19 cellular contexts compared by ENCODE assay signal in the genomic region with DNA sequence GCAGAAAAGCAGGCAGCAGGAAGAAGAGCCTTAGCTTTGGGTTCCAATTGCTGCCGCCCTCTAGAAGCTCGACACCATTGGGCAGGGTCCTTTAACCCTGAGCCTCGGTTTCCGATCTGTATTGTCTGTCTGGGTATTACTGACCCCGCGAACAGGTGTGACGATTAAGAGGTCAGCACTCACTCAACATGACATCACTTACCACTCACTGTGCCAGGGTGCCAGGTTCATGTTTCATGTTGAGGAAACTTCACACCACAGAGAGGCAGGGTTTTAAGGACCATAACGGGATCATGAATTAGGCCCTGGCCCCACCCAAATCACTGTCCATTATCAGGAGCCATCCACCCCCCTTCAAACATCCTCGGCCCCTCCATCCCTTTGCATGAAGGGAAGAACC.
DNase-seq lines count a peak whose midpoint lies in the region; ATAC-seq, FAIRE-seq and TF ChIP-seq lines count a peak whose summit lies in the region.
"Had no signal": no experiment of that assay in that cellular context is flagged by ENCODE, and none has a peak within 500 bp of the region (broad histone marks: within the 10 kb centered on the region; RNA-seq: fewer than 3 reads in every experiment).

No MANE protein-coding gene starts in this region.

- no peak for ATAC-seq in activated naive CD8-positive, alpha-beta T cell treated with anti-CD3 and anti-CD28 coated beads, Interleukin-2, amount 10 ng/mL, durations not matched to agents 7 days and 5 days (ENCODE audit: low read depth)
- no peak for ATAC-seq in GM12878
- ATAC-seq in naive B cell (ENCODE audit: low read depth in 2 of 2): no peak
- ATAC-seq in HG03025 (IDR thresholded peaks at IDR 0.05; ENCODE audit: low FRiP score, unreplicated experiment): no peak

- H3K4me1 Mint-ChIP-seq in activated naive CD8-positive, alpha-beta T cell treated with anti-CD3 and anti-CD28 coated beads, Interleukin-2, amount 10 ng/mL, durations not matched to agents 7 days and 5 days: peaks cover 10% of the 10 kb centered on the region
- H3K4me1 Mint-ChIP-seq in activated naive CD8-positive, alpha-beta T cell treated with anti-CD3 and anti-CD28 coated beads for 36 hours: peaks cover 10% of the 10 kb centered on the region
- H3K4me1 Mint-ChIP-seq in naive B cell: peaks cover 8 to 29% (median 21%) of the 10 kb centered on the region in 3 donors

- intact Hi-C loops in GM12878 (cut with micrococcal nuclease; ENCODE audit: unreplicated experiment) (no loop called here), kidney (cut with DNase I) (no loop called here)

- no peaks in the 10 kb centered on the region for H3K9me3 Mint-ChIP-seq in activated naive CD8-positive, alpha-beta T cell treated with anti-CD3 and anti-CD28 coated beads, Interleukin-2, amount 10 ng/mL, durations not matched to agents 7 days and 5 days
- no peaks in the 10 kb centered on the region for H3K9me3 Mint-ChIP-seq in activated naive CD8-positive, alpha-beta T cell treated with anti-CD3 and anti-CD28 coated beads for 36 hours
- peaks cover 0 to 3% (median 0%) of the 10 kb centered on the region in 7 donors for H3K9me3 Mint-ChIP-seq in naive B cell

- H3K79me2 ChIP-seq in GM12878 (ENCODE audit: control insufficient read depth, insufficient read depth, low read length): no peaks in the 10 kb centered on the region

- CTCF ChIA-PET in GM12878 (lab: Yijun Ruan, JAX): no interaction called here

- SMC1A ChIA-PET in GM12878 (lab: Charles Lee; ENCODE audit: uncharacterized antibody, unreplicated experiment): no interaction called here

- H3K4me1 ChIP-seq in GM12878 (ENCODE audit: control insufficient read depth, insufficient read depth, low read length): no peaks in the 10 kb centered on the region
- H3K4me1 ChIP-seq in kidney (ENCODE audit: control insufficient read depth in 1 of 2, insufficient read depth in 1 of 2, low read depth in 1 of 2, low read length in 2 of 2): peaks cover 3 to 6% of the 10 kb centered on the region in 2 donors

- BruUV-seq in GM12878 (replicated peaks; lab: Mats Ljungman, UMichigan): no TSS peak

- no peaks in the 10 kb centered on the region for H3K27me3 ChIP-seq in GM12878 (replicated peaks in 1 of 2; ENCODE audit: control insufficient read depth in 2 of 2, insufficient read depth in 2 of 2, low read length in 1 of 2)

- FAIRE-seq in GM12878 (lab: Jason Lieb, UNC) (no peak), kidney (lab: Jason Lieb, UNC) (no peak)
- FAIRE-seq: A204.1, HTR-8/SVneo, RCC 7860 had no signal

- no peak for DNase-seq in activated naive CD8-positive, alpha-beta T cell treated with anti-CD3 and anti-CD28 coated beads, Interleukin-2, amount 10 ng/mL, durations not matched to agents 7 days and 5 days
- no peak for DNase-seq in activated naive CD8-positive, alpha-beta T cell treated with anti-CD3 and anti-CD28 coated beads for 36 hours
- DNase-seq in GM12878 (ENCODE audit: low read depth, low spot score) (no peak), naive B cell (no peak), T-helper 1 cell (no peak), kidney (no peak)
- DNase-seq in stimulated activated CD4-positive, alpha-beta T cell treated with anti-CD3 and anti-CD28 coated beads, Interleukin-4, amount 100 ng/mL, for 24 hours: no peak
- DNase-seq: DMS79; NCI-H1105; NCI-H2081; NCI-H446 treated with DMSO at 0.1 percent for 48 hours; NCI-H69; NK-92 treated with Interleukin-12 subunit alpha and Interleukin-12 subunit beta, amount 100 ng/mL, for 24 hours; SHP77 had no signal

- H3K4me3 Mint-ChIP-seq in activated naive CD8-positive, alpha-beta T cell treated with anti-CD3 and anti-CD28 coated beads, Interleukin-2, amount 10 ng/mL, durations not matched to agents 7 days and 5 days: no peak overlapping the region
- H3K4me3 Mint-ChIP-seq in activated naive CD8-positive, alpha-beta T cell treated with anti-CD3 and anti-CD28 coated beads for 36 hours: no peak overlapping the region
- no peak overlapping the region for H3K4me3 Mint-ChIP-seq in naive B cell

- RAD21 ChIA-PET in GM12878 (lab: Charles Lee; ENCODE audit: unreplicated experiment): no interaction called here

- peak; percentile 26; the same call in 1 of the 2 replicates for TF ChIP-seq POLR2A in GM12878 (IDR thresholded peaks at IDR 0.05; ENCODE audit: low read depth, low read length)

- peak overlapping the region; percentile 17 for H3K27ac Mint-ChIP-seq in activated naive CD8-positive, alpha-beta T cell treated with anti-CD3 and anti-CD28 coated beads, Interleukin-2, amount 10 ng/mL, durations not matched to agents 7 days and 5 days
- no peak overlapping the region for H3K27ac Mint-ChIP-seq in activated naive CD8-positive, alpha-beta T cell treated with anti-CD3 and anti-CD28 coated beads for 36 hours
- peak overlapping the region in 5 of 6 donors; percentile 5 to 78 (median 60) for H3K27ac Mint-ChIP-seq in naive B cell

- peaks cover 23 to 36% of the 10 kb centered on the region in 2 experiments for H3K36me3 ChIP-seq in GM12878 (ENCODE audit: control insufficient read depth in 2 of 2, insufficient read depth in 2 of 2, low read length in 1 of 2)
- H3K36me3 ChIP-seq in kidney (ENCODE audit: control insufficient read depth in 1 of 2, insufficient read depth in 2 of 2, low read length in 2 of 2): peaks cover 13 to 30% of the 10 kb centered on the region in 2 donors

- POLR2A ChIA-PET in activated naive CD8-positive, alpha-beta T cell treated with anti-CD3 and anti-CD28 coated beads, Interleukin-2, amount 10 ng/mL, durations not matched to agents 7 days and 5 days (lab: Charles Lee): no interaction called here
- POLR2A ChIA-PET in GM12878 (lab: Charles Lee): no interaction called here

- TF ChIP-seq CTCF in GM12878 (IDR thresholded peaks at IDR 0.05 in 2 of 3, conservative IDR thresholded peaks at IDR 0.05 in 1 of 3; ENCODE audit: control insufficient read depth in 2 of 3, extremely low read depth in 1 of 3, insufficient read depth in 1 of 3, low read depth in 3 of 3, low read length in 3 of 3) (no peak), kidney (IDR thresholded peaks at IDR 0.05; ENCODE audit: borderline replicate concordance, extremely low read depth, insufficient read depth) (no peak)

- H3K27me3 Mint-ChIP-seq in activated naive CD8-positive, alpha-beta T cell treated with anti-CD3 and anti-CD28 coated beads, Interleukin-2, amount 10 ng/mL, durations not matched to agents 7 days and 5 days: no peaks in the 10 kb centered on the region
- no peaks in the 10 kb centered on the region for H3K27me3 Mint-ChIP-seq in activated naive CD8-positive, alpha-beta T cell treated with anti-CD3 and anti-CD28 coated beads for 36 hours
- no peaks in the 10 kb centered on the region for H3K27me3 Mint-ChIP-seq in naive B cell

- H3K36me3 Mint-ChIP-seq in activated naive CD8-positive, alpha-beta T cell treated with anti-CD3 and anti-CD28 coated beads, Interleukin-2, amount 10 ng/mL, durations not matched to agents 7 days and 5 days: peaks cover 1% of the 10 kb centered on the region
- no peaks in the 10 kb centered on the region for H3K36me3 Mint-ChIP-seq in activated naive CD8-positive, alpha-beta T cell treated with anti-CD3 and anti-CD28 coated beads for 36 hours
- peaks cover 0 to 23% of the 10 kb centered on the region in 2 donors for H3K36me3 Mint-ChIP-seq in naive B cell

- H4K20me1 ChIP-seq in GM12878 (ENCODE audit: control insufficient read depth, insufficient read depth): no peaks in the 10 kb centered on the region

- no peak overlapping the region for H2AFZ ChIP-seq in GM12878 (ENCODE audit: control insufficient read depth, low read depth, low read length)

- in situ Hi-C loops in GM12878 (cut with MboI): no loop called here

- H3K4me3 ChIP-seq in GM12878 (no peak overlapping the region), kidney (ENCODE audit: low read length in 2 of 2) (no peak overlapping the region)
- H3K4me3 ChIP-seq: SK-N-MC had no signal

- H3K9me3 ChIP-seq in GM12878 (replicated peaks; ENCODE audit: control insufficient read depth, insufficient read depth, low read length): no peaks in the 10 kb centered on the region
- no peaks in the 10 kb centered on the region for H3K9me3 ChIP-seq in kidney (ENCODE audit: control insufficient read depth in 1 of 2, low read length in 2 of 2)

- 91% methylated on average over 9 of the region's 9 CpGs for WGBS in GM12878 (ENCODE audit: insufficient coverage, insufficient replicate concordance, low lambda C conversion rate, missing lambda C conversion rate)

- H3K9ac ChIP-seq in GM12878 (ENCODE audit: control insufficient read depth, insufficient read depth, low read length) (no peak overlapping the region), kidney (ENCODE audit: low read length in 2 of 2) (no peak overlapping the region)

- no peak for TF ChIP-seq RAD21 in GM12878 (IDR thresholded peaks at IDR 0.05; ENCODE audit: insufficient read depth, low read depth, low read length)

- H3K4me2 ChIP-seq in GM12878 (ENCODE audit: control insufficient read depth, insufficient read depth): no peak overlapping the region

- no peak for TF ChIP-seq EP300 in GM12878 (IDR thresholded peaks at IDR 0.05; ENCODE audit: borderline replicate concordance in 1 of 2, control insufficient read depth in 1 of 2, low read depth in 2 of 2, low read length in 2 of 2)

- H3K27ac ChIP-seq in GM12878 (ENCODE audit: control insufficient read depth, insufficient read depth): no peak overlapping the region
- peak overlapping the region in 1 of 2 donors; percentile 56 for H3K27ac ChIP-seq in kidney (ENCODE audit: low read depth in 2 of 2, low read length in 2 of 2)

TF ChIP-seq in GM12878, 131 proteins besides CTCF, POLR2A, EP300 and RAD21 (continues in another document):
- TF ChIP-seq, protein P1, sequence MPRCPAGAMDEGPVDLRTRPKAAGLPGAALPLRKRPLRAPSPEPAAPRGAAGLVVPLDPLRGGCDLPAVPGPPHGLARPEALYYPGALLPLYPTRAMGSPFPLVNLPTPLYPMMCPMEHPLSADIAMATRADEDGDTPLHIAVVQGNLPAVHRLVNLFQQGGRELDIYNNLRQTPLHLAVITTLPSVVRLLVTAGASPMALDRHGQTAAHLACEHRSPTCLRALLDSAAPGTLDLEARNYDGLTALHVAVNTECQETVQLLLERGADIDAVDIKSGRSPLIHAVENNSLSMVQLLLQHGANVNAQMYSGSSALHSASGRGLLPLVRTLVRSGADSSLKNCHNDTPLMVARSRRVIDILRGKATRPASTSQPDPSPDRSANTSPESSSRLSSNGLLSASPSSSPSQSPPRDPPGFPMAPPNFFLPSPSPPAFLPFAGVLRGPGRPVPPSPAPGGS (IDR thresholded peaks at IDR 0.05; ENCODE audit: borderline replicate concordance, insufficient read depth, low read depth, low read length, poor library complexity, severe bottlenecking): no peak
- no peak for TF ChIP-seq RFX5 (IDR thresholded peaks at IDR 0.05; ENCODE audit: low read depth, low read length)
- TF ChIP-seq MXI1 (IDR thresholded peaks at IDR 0.05; ENCODE audit: low read depth, low read length): no peak
